8 cellular contexts compared by ENCODE assay signal in genomic region chr2:231464576-231465540, GRCh38. TPM values are rescaled to one million over a fixed set of nuclear protein-coding genes. Genes with fewer than 3 reads are reported as not detected.
DNase-seq lines count a peak whose midpoint lies in the region; ATAC-seq, FAIRE-seq and TF ChIP-seq lines count a peak whose summit lies in the region.

No MANE protein-coding gene starts in this region.

- peak overlapping the region; percentile 81 to 98 (median 95) for H3K4me2 ChIP-seq in BLaER1 treated with 17β-estradiol and CSF1 and Interleukin-3, amounts not matched to agents 10 nM and 100 nM

- peak overlapping the region; percentile 84 to 92 (median 88) for H3K4me3 ChIP-seq in BLaER1 treated with 17β-estradiol and CSF1 and Interleukin-3, amounts not matched to agents 10 nM and 100 nM
- peak overlapping the region; percentile 92 for H3K4me3 ChIP-seq in SJCRH30
- H3K4me3 ChIP-seq in pancreas = peak overlapping the region; percentile 72 to 96 (median 86)
- H3K4me3 ChIP-seq in thyroid gland (replicated peaks in 1 of 3) = peak overlapping the region; percentile 47 to 90 (median 83)

- peaks cover 33 to 39% (median 37%) of the 10 kb centered on the region in 11 experiments for H3K36me3 ChIP-seq in BLaER1 treated with 17β-estradiol and CSF1 and Interleukin-3, amounts not matched to agents 10 nM and 100 nM
- H3K36me3 ChIP-seq in SJCRH30 = peaks cover 42% of the 10 kb centered on the region
- H3K36me3 ChIP-seq in pancreas = peaks cover 0 to 31% (median 23%) of the 10 kb centered on the region in 3 donors
- H3K36me3 ChIP-seq in thyroid gland = peaks cover 27 to 28% of the 10 kb centered on the region in 2 donors

- TF ChIP-seq EP300 in Ishikawa (IDR thresholded peaks at IDR 0.05; ENCODE audit: borderline replicate concordance) = no peak

- peak overlapping the region; percentile 90 to 99 (median 99) for H3K9ac ChIP-seq in BLaER1 treated with 17β-estradiol and CSF1 and Interleukin-3, amounts not matched to agents 10 nM and 100 nM

- TF ChIP-seq CTCF in pancreas (IDR thresholded peaks at IDR 0.05) (no peak), thyroid gland (IDR thresholded peaks at IDR 0.05) (no peak)

- intact Hi-C loops in Right ventricle myocardium inferior (cut with DNase I) (loop anchor here (5.0 to 10.0 kb wide), 2 partner anchors 47 to 240 kb away; partner anchors contain the start of gene PTMA), pancreas (cut with DNase I) (no loop called here), thyroid gland (cut with DNase I) (loop anchor here (5.0 kb wide), 1 partner anchor 52 kb away; no protein-coding TSS in a partner anchor)

- no peak for TF ChIP-seq POLR2A in thyroid gland (IDR thresholded peaks at IDR 0.05)

- peaks cover 40 to 65% (median 52%) of the 10 kb centered on the region in 10 experiments for H3K4me1 ChIP-seq in BLaER1 treated with 17β-estradiol and CSF1 and Interleukin-3, amounts not matched to agents 10 nM and 100 nM
- H3K4me1 ChIP-seq in SJCRH30 = peaks cover 18% of the 10 kb centered on the region
- H3K4me1 ChIP-seq in pancreas = peaks cover 10 to 19% (median 16%) of the 10 kb centered on the region in 3 donors
- H3K4me1 ChIP-seq in thyroid gland = peaks cover 18 to 23% of the 10 kb centered on the region in 2 donors

- H3K27ac ChIP-seq in BLaER1 treated with 17β-estradiol and CSF1 and Interleukin-3, amounts not matched to agents 10 nM and 100 nM = peak overlapping the region; percentile 90 to 100 (median 98)
- H3K27ac ChIP-seq in SJCRH30 (peak overlapping the region; percentile 96), pancreas (peak overlapping the region; percentile 95 to 99 (median 99)), thyroid gland (peak overlapping the region; percentile 83 to 98 (median 96))

- no peak for TF ChIP-seq RAD21 in Ishikawa (IDR thresholded peaks at IDR 0.05; ENCODE audit: low read depth)

- 1% methylated on average over 67 to 81 of the region's 81 CpGs for WGBS in pancreas, 2 donors
- 0 to 7% methylated on average over 7 to 9 of the region's 81 CpGs for WGBS in thyroid gland, 2 donors

- FAIRE-seq in pancreas (lab: Jason Lieb, UNC) = no peak

- no peaks in the 10 kb centered on the region for H3K27me3 ChIP-seq in BLaER1 treated with 17β-estradiol and CSF1 and Interleukin-3, amounts not matched to agents 10 nM and 100 nM
- H3K27me3 ChIP-seq in SJCRH30 = no peaks in the 10 kb centered on the region
- H3K27me3 ChIP-seq in pancreas = no peaks in the 10 kb centered on the region
- H3K27me3 ChIP-seq in thyroid gland = no peaks in the 10 kb centered on the region

- H3K9me3 ChIP-seq in BLaER1 treated with 17β-estradiol and CSF1 and Interleukin-3, amounts not matched to agents 10 nM and 100 nM (replicated peaks in 1 of 11) = no peaks in the 10 kb centered on the region; a peak in 1 of 22 replicates
- no peaks in the 10 kb centered on the region for H3K9me3 ChIP-seq in SJCRH30 (replicated peaks)
- no peaks in the 10 kb centered on the region for H3K9me3 ChIP-seq in pancreas
- no peaks in the 10 kb centered on the region for H3K9me3 ChIP-seq in thyroid gland

- DNase-seq in SJCRH30 = peak; percentile 98 to 99
- DNase-seq in activated naive CD4-positive, alpha-beta T cell treated with anti-CD3 and anti-CD28 coated beads, Interleukin-2, amount 50 U/mL, for 16 hours = peak; percentile 98
- DNase-seq in Right ventricle myocardium inferior (ENCODE audit: missing footprints) = peak; percentile 99
- DNase-seq in pancreas = peak; percentile 97 to 100 (median 98)
- peak; percentile 98 for DNase-seq in thyroid gland

- ATAC-seq in GM19372 (IDR thresholded peaks at IDR 0.05; ENCODE audit: low read depth, unreplicated experiment) (peak; percentile 23), Right ventricle myocardium inferior (peak; percentile 97), pancreas (peak; percentile 49 to 96 (median 91))

- H4K20me1 ChIP-seq in BLaER1 treated with 17β-estradiol and CSF1 and Interleukin-3, amounts not matched to agents 10 nM and 100 nM = peaks cover 41 to 44% (median 43%) of the 10 kb centered on the region in 11 experiments

TF ChIP-seq in Ishikawa, 13 proteins besides CTCF, POLR2A, EP300 and RAD21:
- no peak; the same call in 1 of the 2 replicates for TF ChIP-seq CREB1 (IDR thresholded peaks at IDR 0.05; ENCODE audit: low read depth)
- peak; percentile 79 for TF ChIP-seq EGR1 (IDR thresholded peaks at IDR 0.05)
- TF ChIP-seq FOXM1 (IDR thresholded peaks at IDR 0.05; ENCODE audit: borderline replicate concordance, low read depth) = no peak
- TF ChIP-seq MAX (IDR thresholded peaks at IDR 0.05) = peak; percentile 55; the same call in 1 of the 2 replicates
- no peak for TF ChIP-seq TEAD4 (IDR thresholded peaks at IDR 0.05)
- 0 out of 2 replicates have a peak, but pooled peaks have one; percentile 35 for TF ChIP-seq TCF12 (IDR thresholded peaks at IDR 0.05; ENCODE audit: low read depth)
- no peak for TF ChIP-seq NFIC (IDR thresholded peaks at IDR 0.05)
- no peak for TF ChIP-seq TAF1 (IDR thresholded peaks at IDR 0.05; ENCODE audit: low read depth)

RNA-seq across cellular contexts. Expression of gene NCL, which starts 0.6 kb away (rescaled TPM):
- 795 and 908 TPM in 2 replicates for total RNA-seq in SJCRH30 (2014; rRNA removed; shearing (Covaris generic))
- total RNA-seq in Right ventricle myocardium inferior = 218 TPM
- 100 to 1,000 TPM; 214 to 364 (median 227) TPM for total RNA-seq in pancreas
- polyA plus RNA-seq in pancreas = 100 to 1,000 TPM in 1 of 2 donors, 10 to 100 TPM in 1; 69.9 to 117 TPM
- 100 to 1,000 TPM in 2 of 4 donors, 10 to 100 TPM in 2; 83.9 to 126 (median 97.0) TPM for total RNA-seq in thyroid gland

Comparison
In these comparisons a context has a peak if more than half of its experiments do, and no peak if none do; other contexts are left out.
1. Peak in every context shown above with its lines: DNase-seq, ATAC-seq, H3K4me3 ChIP-seq and H3K27ac ChIP-seq.
2. ATAC-seq: peak in every context shown above with its lines; median percentile 97 in Right ventricle myocardium inferior; 91 in pancreas; 23 in GM19372.
3. intact Hi-C loops: an anchor here in Right ventricle myocardium inferior (5.0 to 10.0 kb wide) and thyroid gland (5.0 kb wide); none called in pancreas.